Comparison of ENCODE assay signal across 8 cellular contexts in the genomic region with DNA sequence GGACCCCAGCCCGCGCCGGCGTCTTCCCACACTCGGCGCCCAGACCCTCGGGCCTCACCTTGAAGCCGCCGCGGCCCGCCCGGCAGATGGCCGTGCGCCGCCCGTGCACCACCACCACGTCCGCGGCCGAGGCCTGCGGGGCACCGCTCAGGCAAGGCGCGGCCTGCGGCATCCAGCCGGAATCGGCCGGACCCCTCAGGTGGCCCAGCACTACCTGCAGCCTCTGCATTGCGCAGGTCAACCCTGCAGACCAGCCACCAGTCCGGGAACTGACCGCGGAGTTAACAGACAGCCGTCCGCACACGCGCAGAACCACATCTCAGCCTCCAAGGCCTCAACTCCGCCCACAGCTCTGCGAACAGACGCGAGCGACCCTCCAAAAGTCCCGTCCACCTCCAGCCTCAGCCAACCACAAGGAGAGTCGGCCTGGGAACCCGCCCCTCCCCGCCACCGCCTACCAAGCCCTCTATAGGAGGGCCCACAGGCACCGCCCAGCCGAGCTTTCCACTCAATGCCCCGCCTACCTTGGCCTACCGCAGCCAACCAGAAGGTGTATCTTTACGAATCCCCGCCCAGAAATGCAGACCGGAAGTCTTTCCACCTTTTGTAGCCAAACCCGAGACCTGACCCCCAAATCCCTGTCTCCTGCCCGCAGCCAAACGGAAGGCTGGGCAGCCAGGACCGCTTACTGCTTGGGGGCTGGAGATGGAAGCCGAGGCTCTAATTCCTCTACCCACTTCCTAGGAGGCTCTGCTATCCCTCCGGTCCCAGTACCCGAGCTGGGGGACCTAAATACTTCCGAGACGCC. TPM values are rescaled to one million over a fixed set of nuclear protein-coding genes. Genes with fewer than 3 reads are reported as not detected.
DNase-seq lines count a peak whose midpoint lies in the region; ATAC-seq and TF ChIP-seq lines count a peak whose summit lies in the region.

A gene with protein sequence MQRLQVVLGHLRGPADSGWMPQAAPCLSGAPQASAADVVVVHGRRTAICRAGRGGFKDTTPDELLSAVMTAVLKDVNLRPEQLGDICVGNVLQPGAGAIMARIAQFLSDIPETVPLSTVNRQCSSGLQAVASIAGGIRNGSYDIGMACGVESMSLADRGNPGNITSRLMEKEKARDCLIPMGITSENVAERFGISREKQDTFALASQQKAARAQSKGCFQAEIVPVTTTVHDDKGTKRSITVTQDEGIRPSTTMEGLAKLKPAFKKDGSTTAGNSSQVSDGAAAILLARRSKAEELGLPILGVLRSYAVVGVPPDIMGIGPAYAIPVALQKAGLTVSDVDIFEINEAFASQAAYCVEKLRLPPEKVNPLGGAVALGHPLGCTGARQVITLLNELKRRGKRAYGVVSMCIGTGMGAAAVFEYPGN (minus strand): TSS at position 321 of the 808 bp plus-strand sequence. CDS start 92 bp downstream, at position 229.

- CTCF ChIA-PET in activated CD4-positive, alpha-beta T cell treated with anti-CD3 and anti-CD28 coated beads for 36 hours (lab: Charles Lee) = interaction anchor here (0.5 to 2.9 kb wide), 9 partner anchors 9 to 280 kb away, joined by 3 to 16 read pairs (median 3); partner anchors contain the start of genes OXSR1 and XYLB

- intact Hi-C loops in activated CD4-positive, alpha-beta T cell treated with anti-CD3 and anti-CD28 coated beads for 36 hours (cut with DNase I, micrococcal nuclease) = loop anchor here (1.0 to 10.0 kb wide), 13 partner anchors 28 to 1250 kb away; partner anchors contain the start of genes ACVR2B (in 2 of the 2), DLEC1 (in 2 of the 2), OXSR1 (in 2 of the 2) and XYLB (in 2 of the 2)

- peak within 1 kb of the TSS; percentile 100 for H3K27ac Mint-ChIP-seq in activated CD4-positive, alpha-beta T cell treated with anti-CD3 and anti-CD28 coated beads for 36 hours

- H3K4me3 ChIP-seq in choroid plexus epithelial cell (ENCODE audit: low read depth, low read length) = peak within 1 kb of the TSS; percentile 92
- H3K4me3 ChIP-seq in kidney epithelial cell (ENCODE audit: low read depth, low read length) = peak within 1 kb of the TSS; percentile 71

- H3K4me1 Mint-ChIP-seq in activated CD4-positive, alpha-beta T cell treated with anti-CD3 and anti-CD28 coated beads for 36 hours = peaks cover 53% of the 10 kb centered on the region

- no peaks in the 10 kb centered on the region for H3K9me3 Mint-ChIP-seq in activated CD4-positive, alpha-beta T cell treated with anti-CD3 and anti-CD28 coated beads for 36 hours (ENCODE audit: low read depth)

- DNase-seq in Ammon's horn (ENCODE audit: low spot score) (peak; percentile 100), GM19238 (ENCODE audit: insufficient read length, low spot score) (peak; percentile 90), NCI-H524 (lab: John Stamatoyannopoulos, UW) (peak; percentile 96 to 98), choroid plexus epithelial cell (ENCODE audit: low read depth) (peak; percentile 99), kidney epithelial cell (ENCODE audit: low read depth) (peak; percentile 97)
- peak; percentile 99 for DNase-seq in activated CD4-positive, alpha-beta T cell treated with anti-CD3 and anti-CD28 coated beads for 36 hours
- DNase-seq in stimulated activated CD4-positive, alpha-beta T cell treated with anti-CD3 and anti-CD28 coated beads, Interleukin-15, amount 100 ng/mL, for 48 hours (ENCODE audit: low read depth in 2 of 2) = peak; percentile 97 to 98

- TF ChIP-seq CTCF in choroid plexus epithelial cell (conservative IDR thresholded peaks at IDR 0.05; ENCODE audit: low read depth, low read length) (no peak), kidney epithelial cell (IDR thresholded peaks at IDR 0.05; ENCODE audit: insufficient read depth, low read length, poor library complexity, severe bottlenecking) (no peak)

- H3K4me3 Mint-ChIP-seq in activated CD4-positive, alpha-beta T cell treated with anti-CD3 and anti-CD28 coated beads for 36 hours = peak within 1 kb of the TSS; percentile 97

- no peaks in the 10 kb centered on the region for H3K27me3 Mint-ChIP-seq in activated CD4-positive, alpha-beta T cell treated with anti-CD3 and anti-CD28 coated beads for 36 hours

- H3K27me3 ChIP-seq in kidney epithelial cell (ENCODE audit: control insufficient read depth, insufficient read depth, low read length) = no peaks in the 10 kb centered on the region

- POLR2A ChIA-PET in activated CD4-positive, alpha-beta T cell treated with anti-CD3 and anti-CD28 coated beads for 36 hours (lab: Charles Lee) = interaction anchor here (0.9 to 4.3 kb wide), 4 partner anchors 27 to 210 kb away, joined by 3 to 47 read pairs (median 4); partner anchors contain the start of genes OXSR1 and XYLB

- ATAC-seq in HG03442 (IDR thresholded peaks at IDR 0.05; ENCODE audit: unreplicated experiment) = peak; percentile 86
- peak; percentile 95 for ATAC-seq in activated CD4-positive, alpha-beta T cell treated with anti-CD3 and anti-CD28 coated beads for 36 hours

- H3K36me3 ChIP-seq in kidney epithelial cell (ENCODE audit: control insufficient read depth, insufficient read depth, low read length) = no peaks in the 10 kb centered on the region

- H3K36me3 Mint-ChIP-seq in activated CD4-positive, alpha-beta T cell treated with anti-CD3 and anti-CD28 coated beads for 36 hours (ENCODE audit: low read depth) = peaks cover 47% of the 10 kb centered on the region

RNA-seq across cellular contexts. Expression of the gene that starts here (rescaled TPM):
- total RNA-seq in activated CD4-positive, alpha-beta T cell treated with anti-CD3 and anti-CD28 coated beads for 36 hours = 10 to 100 TPM; 52.2 to 64.6 TPM
- 54.5 and 60.7 TPM in 2 replicates for total RNA-seq in kidney epithelial cell

Comparison
In these comparisons a context has a peak if more than half of its experiments do, and no peak if none do; other contexts are left out.
1. Peak in every context shown above with its lines: DNase-seq, ATAC-seq and H3K4me3 ChIP-seq.